In genomic region chr6:3825851-3826581, GRCh38 we compare ENCODE assay signal across 1 cellular context.
TF ChIP-seq lines count a peak whose summit lies in the region.

No MANE protein-coding gene starts in this region.

TF ChIP-seq in HepG2, 621 proteins besides CTCF, POLR2A, EP300 and RAD21 (continued from another document and continues in another):
- TF ChIP-seq ATF6 (CRISPR knock-in tag; conservative IDR thresholded peaks at IDR 0.05) = no peak
- no peak; the same call in 1 of the 2 replicates for TF ChIP-seq ZNF350 (CRISPR knock-in tag; IDR thresholded peaks at IDR 0.05; ENCODE audit: borderline replicate concordance, low read depth)
- TF ChIP-seq HCFC1 (IDR thresholded peaks at IDR 0.05; ENCODE audit: low read depth, low read length) = no peak
- peak; percentile 17; the same call in 1 of the 2 replicates for TF ChIP-seq MYPOP (CRISPR knock-in tag; IDR thresholded peaks at IDR 0.05)
- TF ChIP-seq KAT7 (CRISPR knock-in tag; IDR thresholded peaks at IDR 0.05; ENCODE audit: borderline replicate concordance) = peak; percentile 7; the same call in 1 of the 2 replicates
- peak; percentile 66 for TF ChIP-seq ATF3 (CRISPR knock-in tag; IDR thresholded peaks at IDR 0.05)
- no peak for TF ChIP-seq ZSCAN21 (CRISPR knock-in tag; IDR thresholded peaks at IDR 0.05; ENCODE audit: borderline replicate concordance)
- no peak for TF ChIP-seq ZNF326 (CRISPR knock-in tag; IDR thresholded peaks at IDR 0.05; ENCODE audit: borderline replicate concordance)
- TF ChIP-seq TAF15 (IDR thresholded peaks at IDR 0.05; ENCODE audit: low read depth, low read length, poor library complexity, severe bottlenecking) = no peak
- peak; percentile 0; the same call in 1 of the 2 replicates for TF ChIP-seq FOXA3 (CRISPR knock-in tag; IDR thresholded peaks at IDR 0.05)
- 0 out of 2 replicates have a peak, but pooled peaks have one; percentile 8 for TF ChIP-seq HMG20A (CRISPR knock-in tag; IDR thresholded peaks at IDR 0.05; ENCODE audit: borderline replicate concordance)
- TF ChIP-seq GATA4 (IDR thresholded peaks at IDR 0.05; ENCODE audit: borderline replicate concordance, low read depth) = no peak
- TF ChIP-seq FUBP1 (CRISPR knock-in tag; IDR thresholded peaks at IDR 0.05; ENCODE audit: borderline replicate concordance) = no peak
- TF ChIP-seq SOX5 (CRISPR knock-in tag; IDR thresholded peaks at IDR 0.05; ENCODE audit: borderline replicate concordance) = peak; percentile 38; the same call in 1 of the 2 replicates
- 0 out of 2 replicates have a peak, but pooled peaks have one; percentile 49 for TF ChIP-seq IRF2 (CRISPR knock-in tag; IDR thresholded peaks at IDR 0.05)
- TF ChIP-seq ARID3A (IDR thresholded peaks at IDR 0.05; ENCODE audit: low read depth, low read length) = peak; percentile 53
- TF ChIP-seq DNMT3B (CRISPR knock-in tag; conservative IDR thresholded peaks at IDR 0.05) = 0 out of 2 replicates have a peak, but pooled peaks have one; percentile 67
- no peak for TF ChIP-seq EED (CRISPR knock-in tag; IDR thresholded peaks at IDR 0.05)
- no peak for TF ChIP-seq NFE2 (CRISPR knock-in tag; IDR thresholded peaks at IDR 0.05)
- peak; percentile 58; the same call in 1 of the 2 replicates for TF ChIP-seq ZNF878 (CRISPR knock-in tag; IDR thresholded peaks at IDR 0.05)
- TF ChIP-seq ZNF687 (CRISPR knock-in tag; IDR thresholded peaks at IDR 0.05) = peak; percentile 84
- TF ChIP-seq KAT8 (CRISPR knock-in tag; IDR thresholded peaks at IDR 0.05) = peak; percentile 26; the same call in 1 of the 2 replicates
- no peak for TF ChIP-seq POGZ (CRISPR knock-in tag; IDR thresholded peaks at IDR 0.05)
- TF ChIP-seq REPIN1 (CRISPR knock-in tag; IDR thresholded peaks at IDR 0.05; ENCODE audit: borderline replicate concordance, low read depth) = no peak
- no peak for TF ChIP-seq ZNF337 (CRISPR knock-in tag; IDR thresholded peaks at IDR 0.05; ENCODE audit: borderline replicate concordance, low read depth)
- no peak for TF ChIP-seq HOXA9 (CRISPR knock-in tag; IDR thresholded peaks at IDR 0.05; ENCODE audit: borderline replicate concordance)
- TF ChIP-seq AHR (CRISPR knock-in tag; IDR thresholded peaks at IDR 0.05) = peak; percentile 88; the same call in 1 of the 2 replicates
- no peak for TF ChIP-seq ZKSCAN8 (CRISPR knock-in tag; IDR thresholded peaks at IDR 0.05; ENCODE audit: borderline replicate concordance)
- no peak for TF ChIP-seq ZNF616 (CRISPR knock-in tag; IDR thresholded peaks at IDR 0.05; ENCODE audit: low read depth)
- 0 out of 2 replicates have a peak, but pooled peaks have one; percentile 22 for TF ChIP-seq THAP7 (CRISPR knock-in tag; IDR thresholded peaks at IDR 0.05)
- TF ChIP-seq ZNF430 (CRISPR knock-in tag; IDR thresholded peaks at IDR 0.05) = 0 out of 2 replicates have a peak, but pooled peaks have one; percentile 31
- peak; percentile 6; the same call in 1 of the 2 replicates for TF ChIP-seq GATAD2A (CRISPR knock-in tag; IDR thresholded peaks at IDR 0.05)
- TF ChIP-seq ZBTB49 (CRISPR knock-in tag; IDR thresholded peaks at IDR 0.05; ENCODE audit: borderline replicate concordance) = peak; percentile 46; the same call in 1 of the 2 replicates
- 0 out of 2 replicates have a peak, but pooled peaks have one; percentile 4 for TF ChIP-seq ZSCAN12 (CRISPR knock-in tag; IDR thresholded peaks at IDR 0.05)
- peak; percentile 3; the same call in 1 of the 2 replicates for TF ChIP-seq MEF2D (CRISPR knock-in tag; IDR thresholded peaks at IDR 0.05)
- 0 out of 2 replicates have a peak, but pooled peaks have one; percentile 24 for TF ChIP-seq KMT2B (CRISPR knock-in tag; IDR thresholded peaks at IDR 0.05)
- TF ChIP-seq KDM5A (IDR thresholded peaks at IDR 0.05; ENCODE audit: borderline replicate concordance, low read length) = no peak
- TF ChIP-seq BCLAF1 (IDR thresholded peaks at IDR 0.05) = no peak
- TF ChIP-seq ZBTB2 (CRISPR knock-in tag; IDR thresholded peaks at IDR 0.05; ENCODE audit: low read depth) = no peak
- peak; percentile 38; the same call in 1 of the 2 replicates for TF ChIP-seq RNF2 (conservative IDR thresholded peaks at IDR 0.05; ENCODE audit: low read depth)
- TF ChIP-seq MXI1 (IDR thresholded peaks at IDR 0.05; ENCODE audit: borderline replicate concordance, low read depth, low read length) = peak; percentile 41; the same call in 1 of the 3 replicates
- TF ChIP-seq NFKB2 (CRISPR knock-in tag; IDR thresholded peaks at IDR 0.05; ENCODE audit: borderline replicate concordance) = peak; percentile 4; the same call in 1 of the 2 replicates
- peak; percentile 75 for TF ChIP-seq FOSL2 (CRISPR knock-in tag; IDR thresholded peaks at IDR 0.05)
